In the genomic region with DNA sequence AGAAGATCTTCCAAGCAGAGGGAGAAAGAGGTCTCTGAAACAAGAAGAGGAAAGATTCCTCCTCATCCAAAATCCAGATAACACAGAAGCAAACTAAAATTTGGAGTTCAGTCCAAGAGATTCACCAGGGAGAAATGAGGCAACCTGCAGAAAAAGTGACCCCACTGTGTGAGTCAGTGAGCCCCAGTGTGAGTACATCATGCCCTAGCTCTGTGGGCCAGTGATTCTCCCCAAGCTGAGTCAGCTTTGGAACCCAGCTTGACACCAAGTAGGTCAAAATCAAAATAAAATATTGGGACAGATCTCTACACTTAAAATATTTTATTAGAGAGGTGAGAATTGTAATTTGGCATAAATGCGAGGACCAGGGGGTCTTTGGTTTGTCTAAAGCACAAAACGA, we compare ENCODE assay signal across 1 cellular context.
TF ChIP-seq lines count a peak whose summit lies in the region.

No MANE protein-coding gene starts in this region.

TF ChIP-seq in WTC11, 78 proteins besides CTCF, POLR2A, EP300 and RAD21 (continued from another document):
- TF ChIP-seq, protein P1, sequence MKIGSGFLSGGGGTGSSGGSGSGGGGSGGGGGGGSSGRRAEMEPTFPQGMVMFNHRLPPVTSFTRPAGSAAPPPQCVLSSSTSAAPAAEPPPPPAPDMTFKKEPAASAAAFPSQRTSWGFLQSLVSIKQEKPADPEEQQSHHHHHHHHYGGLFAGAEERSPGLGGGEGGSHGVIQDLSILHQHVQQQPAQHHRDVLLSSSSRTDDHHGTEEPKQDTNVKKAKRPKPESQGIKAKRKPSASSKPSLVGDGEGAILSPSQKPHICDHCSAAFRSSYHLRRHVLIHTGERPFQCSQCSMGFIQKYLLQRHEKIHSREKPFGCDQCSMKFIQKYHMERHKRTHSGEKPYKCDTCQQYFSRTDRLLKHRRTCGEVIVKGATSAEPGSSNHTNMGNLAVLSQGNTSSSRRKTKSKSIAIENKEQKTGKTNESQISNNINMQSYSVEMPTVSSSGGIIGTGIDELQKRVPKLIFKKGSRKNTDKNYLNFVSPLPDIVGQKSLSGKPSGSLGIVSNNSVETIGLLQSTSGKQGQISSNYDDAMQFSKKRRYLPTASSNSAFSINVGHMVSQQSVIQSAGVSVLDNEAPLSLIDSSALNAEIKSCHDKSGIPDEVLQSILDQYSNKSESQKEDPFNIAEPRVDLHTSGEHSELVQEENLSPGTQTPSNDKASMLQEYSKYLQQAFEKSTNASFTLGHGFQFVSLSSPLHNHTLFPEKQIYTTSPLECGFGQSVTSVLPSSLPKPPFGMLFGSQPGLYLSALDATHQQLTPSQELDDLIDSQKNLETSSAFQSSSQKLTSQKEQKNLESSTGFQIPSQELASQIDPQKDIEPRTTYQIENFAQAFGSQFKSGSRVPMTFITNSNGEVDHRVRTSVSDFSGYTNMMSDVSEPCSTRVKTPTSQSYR (CRISPR knock-in tag; IDR thresholded peaks at IDR 0.05) = no peak
- no peak for TF ChIP-seq MYBL2 (CRISPR knock-in tag; IDR thresholded peaks at IDR 0.05)
- TF ChIP-seq, protein P2, sequence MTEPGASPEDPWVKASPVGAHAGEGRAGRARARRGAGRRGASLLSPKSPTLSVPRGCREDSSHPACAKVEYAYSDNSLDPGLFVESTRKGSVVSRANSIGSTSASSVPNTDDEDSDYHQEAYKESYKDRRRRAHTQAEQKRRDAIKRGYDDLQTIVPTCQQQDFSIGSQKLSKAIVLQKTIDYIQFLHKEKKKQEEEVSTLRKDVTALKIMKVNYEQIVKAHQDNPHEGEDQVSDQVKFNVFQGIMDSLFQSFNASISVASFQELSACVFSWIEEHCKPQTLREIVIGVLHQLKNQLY (CRISPR knock-in tag; IDR thresholded peaks at IDR 0.05) = no peak
